Comparison of ENCODE assay signal across 1 cellular context in genomic region chr1:147337040-147337439, GRCh38.
A peak's percentile ranks its signal among the peaks of the same experiment; 100 is the strongest.
TF ChIP-seq lines count a peak whose summit lies in the region.

No MANE protein-coding gene starts in this region.

TF ChIP-seq in HEK293, 187 proteins besides CTCF, POLR2A, EP300 and RAD21:
- TF ChIP-seq, protein P1, sequence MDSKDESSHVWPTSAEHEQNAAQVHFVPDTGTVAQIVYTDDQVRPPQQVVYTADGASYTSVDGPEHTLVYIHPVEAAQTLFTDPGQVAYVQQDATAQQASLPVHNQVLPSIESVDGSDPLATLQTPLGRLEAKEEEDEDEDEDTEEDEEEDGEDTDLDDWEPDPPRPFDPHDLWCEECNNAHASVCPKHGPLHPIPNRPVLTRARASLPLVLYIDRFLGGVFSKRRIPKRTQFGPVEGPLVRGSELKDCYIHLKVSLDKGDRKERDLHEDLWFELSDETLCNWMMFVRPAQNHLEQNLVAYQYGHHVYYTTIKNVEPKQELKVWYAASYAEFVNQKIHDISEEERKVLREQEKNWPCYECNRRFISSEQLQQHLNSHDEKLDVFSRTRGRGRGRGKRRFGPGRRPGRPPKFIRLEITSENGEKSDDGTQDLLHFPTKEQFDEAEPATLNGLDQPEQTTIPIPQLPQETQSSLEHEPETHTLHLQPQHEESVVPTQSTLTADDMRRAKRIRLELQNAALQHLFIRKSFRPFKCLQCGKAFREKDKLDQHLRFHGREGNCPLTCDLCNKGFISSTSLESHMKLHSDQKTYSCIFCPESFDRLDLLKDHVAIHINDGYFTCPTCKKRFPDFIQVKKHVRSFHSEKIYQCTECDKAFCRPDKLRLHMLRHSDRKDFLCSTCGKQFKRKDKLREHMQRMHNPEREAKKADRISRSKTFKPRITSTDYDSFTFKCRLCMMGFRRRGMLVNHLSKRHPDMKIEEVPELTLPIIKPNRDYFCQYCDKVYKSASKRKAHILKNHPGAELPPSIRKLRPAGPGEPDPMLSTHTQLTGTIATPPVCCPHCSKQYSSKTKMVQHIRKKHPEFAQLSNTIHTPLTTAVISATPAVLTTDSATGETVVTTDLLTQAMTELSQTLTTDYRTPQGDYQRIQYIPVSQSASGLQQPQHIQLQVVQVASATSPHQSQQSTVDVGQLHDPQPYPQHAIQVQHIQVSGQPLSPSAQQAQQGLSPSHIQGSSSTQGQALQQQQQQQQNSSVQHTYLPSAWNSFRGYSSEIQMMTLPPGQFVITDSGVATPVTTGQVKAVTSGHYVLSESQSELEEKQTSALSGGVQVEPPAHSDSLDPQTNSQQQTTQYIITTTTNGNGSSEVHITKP (tag by site-specific recombination; IDR thresholded peaks at IDR 0.05) = peak; percentile 86
- no peak for TF ChIP-seq ZNF324 (tag by site-specific recombination; IDR thresholded peaks at IDR 0.05)
- TF ChIP-seq ZFP37 (tag by site-specific recombination; IDR thresholded peaks at IDR 0.05) = no peak
- TF ChIP-seq ZNF510 (tag by site-specific recombination; IDR thresholded peaks at IDR 0.05; ENCODE audit: insufficient replicate concordance) = no peak
- TF ChIP-seq ZNF585B (tag by site-specific recombination; IDR thresholded peaks at IDR 0.05) = no peak
- TF ChIP-seq, protein P2, sequence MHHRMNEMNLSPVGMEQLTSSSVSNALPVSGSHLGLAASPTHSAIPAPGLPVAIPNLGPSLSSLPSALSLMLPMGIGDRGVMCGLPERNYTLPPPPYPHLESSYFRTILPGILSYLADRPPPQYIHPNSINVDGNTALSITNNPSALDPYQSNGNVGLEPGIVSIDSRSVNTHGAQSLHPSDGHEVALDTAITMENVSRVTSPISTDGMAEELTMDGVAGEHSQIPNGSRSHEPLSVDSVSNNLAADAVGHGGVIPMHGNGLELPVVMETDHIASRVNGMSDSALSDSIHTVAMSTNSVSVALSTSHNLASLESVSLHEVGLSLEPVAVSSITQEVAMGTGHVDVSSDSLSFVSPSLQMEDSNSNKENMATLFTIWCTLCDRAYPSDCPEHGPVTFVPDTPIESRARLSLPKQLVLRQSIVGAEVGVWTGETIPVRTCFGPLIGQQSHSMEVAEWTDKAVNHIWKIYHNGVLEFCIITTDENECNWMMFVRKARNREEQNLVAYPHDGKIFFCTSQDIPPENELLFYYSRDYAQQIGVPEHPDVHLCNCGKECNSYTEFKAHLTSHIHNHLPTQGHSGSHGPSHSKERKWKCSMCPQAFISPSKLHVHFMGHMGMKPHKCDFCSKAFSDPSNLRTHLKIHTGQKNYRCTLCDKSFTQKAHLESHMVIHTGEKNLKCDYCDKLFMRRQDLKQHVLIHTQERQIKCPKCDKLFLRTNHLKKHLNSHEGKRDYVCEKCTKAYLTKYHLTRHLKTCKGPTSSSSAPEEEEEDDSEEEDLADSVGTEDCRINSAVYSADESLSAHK (tag by site-specific recombination; IDR thresholded peaks at IDR 0.05) = no peak
TF ChIP-seq in HEK293: peak in this region for 1.
